In the genomic region with DNA sequence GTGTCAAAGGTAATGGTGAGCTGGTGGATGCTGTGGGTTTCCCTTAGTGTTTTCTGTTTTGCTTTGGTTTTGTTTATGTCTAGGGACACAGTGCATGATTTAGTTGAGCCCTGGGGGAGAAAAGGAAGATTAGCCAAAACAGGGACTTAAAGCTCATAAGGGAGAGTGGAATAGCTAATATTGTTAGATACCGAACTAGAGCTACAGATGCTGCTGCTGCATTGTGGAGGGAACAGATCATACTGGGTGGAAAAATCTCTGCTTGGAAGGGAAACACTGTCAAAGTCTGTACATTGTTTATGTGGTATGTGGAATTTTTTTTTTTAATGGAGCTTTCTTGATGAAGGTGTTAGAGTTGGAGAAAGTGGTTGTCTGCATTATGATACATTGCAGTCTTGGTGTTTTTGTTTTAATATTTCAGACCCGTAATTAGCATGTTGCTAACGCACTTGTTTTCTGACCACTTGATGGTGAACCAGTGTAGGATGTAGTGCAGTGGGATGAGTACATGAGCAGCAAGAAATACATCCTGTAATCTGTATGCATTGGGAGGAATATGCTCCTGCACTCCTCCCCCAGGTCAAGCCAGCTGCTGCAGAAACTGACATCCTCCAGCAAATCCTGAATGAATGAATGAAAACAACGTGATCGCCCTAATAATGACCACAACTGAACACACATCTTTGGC, we compare ENCODE assay signal across 8 cellular contexts. TPM values are rescaled to one million over a fixed set of nuclear protein-coding genes. Genes with fewer than 3 reads are reported as not detected.
A peak's percentile ranks its signal among the peaks of the same experiment; 100 is the strongest.
DNase-seq lines count a peak whose midpoint lies in the region; ATAC-seq and TF ChIP-seq lines count a peak whose summit lies in the region.

No MANE protein-coding gene starts in this region.

- H3K9me3 ChIP-seq in BLaER1 treated with 17β-estradiol and CSF1 and Interleukin-3, amounts not matched to agents 10 nM and 100 nM (replicated peaks in 1 of 11), result no peaks in the 10 kb centered on the region
- H3K9me3 ChIP-seq in HCT116 (ENCODE audit: control insufficient read depth in 1 of 2, insufficient read depth in 1 of 2, low read depth in 1 of 2, low read length in 2 of 2) (no peaks in the 10 kb centered on the region), SU-DHL-6 (ENCODE audit: insufficient read depth, low read length) (no peaks in the 10 kb centered on the region), upper lobe of right lung (no peaks in the 10 kb centered on the region)

- no peak for TF ChIP-seq RAD21 in HCT116 (IDR thresholded peaks at IDR 0.05; ENCODE audit: low read depth)

- H4K20me1 ChIP-seq in BLaER1 treated with 17β-estradiol and CSF1 and Interleukin-3, amounts not matched to agents 10 nM and 100 nM, result peaks cover 0 to 19% (median 0%) of the 10 kb centered on the region in 11 experiments; a peak in 4 of 22 replicates
- H4K20me1 ChIP-seq in HCT116 (ENCODE audit: insufficient read depth), result no peaks in the 10 kb centered on the region
- peaks cover 7% of the 10 kb centered on the region; the same call in 1 of the 2 replicates for H4K20me1 ChIP-seq in SU-DHL-6 (ENCODE audit: low read depth, low read length)

- peak overlapping the region; percentile 76 to 98 (median 92) for H3K4me3 ChIP-seq in BLaER1 treated with 17β-estradiol and CSF1 and Interleukin-3, amounts not matched to agents 10 nM and 100 nM
- H3K4me3 ChIP-seq in HCT116 (replicated peaks in 1 of 2; ENCODE audit: low read depth in 1 of 2, low read length in 2 of 2), result no peak overlapping the region
- peak overlapping the region; percentile 71 for H3K4me3 ChIP-seq in SU-DHL-6 (ENCODE audit: insufficient read depth, low read length, poor library complexity, severe bottlenecking)
- peak overlapping the region; percentile 97 for H3K4me3 ChIP-seq in upper lobe of right lung

- intact Hi-C loops in HCT116 (cut with micrococcal nuclease) (no loop called here), upper lobe of right lung (cut with DNase I) (no loop called here)

- peak overlapping the region; percentile 56 to 94 (median 89); a peak in 21 of 22 replicates for H3K9ac ChIP-seq in BLaER1 treated with 17β-estradiol and CSF1 and Interleukin-3, amounts not matched to agents 10 nM and 100 nM
- H3K9ac ChIP-seq in HCT116 (ENCODE audit: low read length) (no peak overlapping the region), SU-DHL-6 (ENCODE audit: low read length) (peak overlapping the region; percentile 54)

- no peak for ATAC-seq in HCT116
- no peak for ATAC-seq in upper lobe of right lung
- ATAC-seq in HG03520 (IDR thresholded peaks at IDR 0.05; ENCODE audit: unreplicated experiment), result no peak
- no peak for ATAC-seq in HG03571 (IDR thresholded peaks at IDR 0.05; ENCODE audit: unreplicated experiment)

- no peak for TF ChIP-seq POLR2A in HCT116 (IDR thresholded peaks at IDR 0.05; ENCODE audit: borderline replicate concordance, extremely low read depth, insufficient read depth, insufficient read length)

- H3K4me2 ChIP-seq in BLaER1 treated with 17β-estradiol and CSF1 and Interleukin-3, amounts not matched to agents 10 nM and 100 nM, result peak overlapping the region; percentile 75 to 93 (median 91)
- peak overlapping the region; percentile 88 for H3K4me2 ChIP-seq in HCT116 (ENCODE audit: low read length)
- H3K4me2 ChIP-seq in SU-DHL-6 (ENCODE audit: low read depth, low read length, poor library complexity, severe bottlenecking), result peak overlapping the region; percentile 86

- RAD21 ChIA-PET in HCT116 (lab: Charles Lee; ENCODE audit: low non-redundant PET in 1 of 2, low total read pairs in 2 of 2, uncharacterized antibody in 2 of 2, unreplicated experiment in 2 of 2), result no interaction called here

- no peaks in the 10 kb centered on the region for H3K27me3 ChIP-seq in BLaER1 treated with 17β-estradiol and CSF1 and Interleukin-3, amounts not matched to agents 10 nM and 100 nM
- H3K27me3 ChIP-seq in HCT116 (ENCODE audit: insufficient read depth, low read length) (no peaks in the 10 kb centered on the region), SU-DHL-6 (ENCODE audit: low read length) (no peaks in the 10 kb centered on the region), upper lobe of right lung (no peaks in the 10 kb centered on the region)

- no peak for DNase-seq in HCT116 (ENCODE audit: low read depth, low spot score)
- DNase-seq in iris pigment epithelial cell (ENCODE audit: low read depth), result peak; percentile 8
- no peak for DNase-seq in upper lobe of right lung
- no peak for DNase-seq in GM19238 (ENCODE audit: insufficient read length, low spot score)

- BruUV-seq in HCT116 (replicated peaks; lab: Mats Ljungman, UMichigan), result TSS peak; percentile 66

- H3K27ac ChIP-seq in BLaER1 treated with 17β-estradiol and CSF1 and Interleukin-3, amounts not matched to agents 10 nM and 100 nM, result peak overlapping the region in 7 of 11 experiments; percentile 8 to 55 (median 35); a peak in 7 of 22 replicates
- no peak overlapping the region for H3K27ac ChIP-seq in HCT116 (ENCODE audit: low read depth, low read length)
- H3K27ac ChIP-seq in SU-DHL-6 (ENCODE audit: low read depth, low read length), result no peak overlapping the region
- H3K27ac ChIP-seq in upper lobe of right lung, result no peak overlapping the region

- TF ChIP-seq CTCF in HCT116 (IDR thresholded peaks at IDR 0.05 in 2 of 3, conservative IDR thresholded peaks at IDR 0.05 in 1 of 3; ENCODE audit: borderline replicate concordance in 1 of 3, insufficient read depth in 1 of 3, low read depth in 2 of 3, low read length in 2 of 3) (no peak), SU-DHL-6 (IDR thresholded peaks at IDR 0.05; ENCODE audit: insufficient read depth, low read length, poor library complexity, severe bottlenecking) (no peak), upper lobe of right lung (IDR thresholded peaks at IDR 0.05) (no peak)

- H3K36me3 ChIP-seq in BLaER1 treated with 17β-estradiol and CSF1 and Interleukin-3, amounts not matched to agents 10 nM and 100 nM, result no peaks in the 10 kb centered on the region
- H3K36me3 ChIP-seq in HCT116 (ENCODE audit: control insufficient read depth in 1 of 2, insufficient read depth in 2 of 2, low read length in 2 of 2), result no peaks in the 10 kb centered on the region
- no peaks in the 10 kb centered on the region for H3K36me3 ChIP-seq in SU-DHL-6 (ENCODE audit: low read length)
- no peaks in the 10 kb centered on the region for H3K36me3 ChIP-seq in upper lobe of right lung

- peaks cover 26 to 42% (median 34%) of the 10 kb centered on the region in 10 experiments for H3K4me1 ChIP-seq in BLaER1 treated with 17β-estradiol and CSF1 and Interleukin-3, amounts not matched to agents 10 nM and 100 nM
- peaks cover 3 to 16% of the 10 kb centered on the region in 2 experiments; a peak in 3 of 4 replicates for H3K4me1 ChIP-seq in HCT116 (ENCODE audit: control insufficient read depth in 1 of 2, insufficient read depth in 2 of 2, low read length in 2 of 2)
- no peaks in the 10 kb centered on the region for H3K4me1 ChIP-seq in upper lobe of right lung

- H2AFZ ChIP-seq in HCT116 (ENCODE audit: low read depth, low read length, poor library complexity, severe bottlenecking) (no peak overlapping the region), SU-DHL-6 (ENCODE audit: low read depth, low read length, severe bottlenecking) (peak overlapping the region; percentile 76)

- POLR2A ChIA-PET in HCT116 (lab: Charles Lee), result no interaction called here

- CTCF ChIA-PET in HCT116 (lab: Charles Lee), result no interaction called here

- H3K79me2 ChIP-seq in HCT116 (ENCODE audit: insufficient read depth, low read length), result peaks cover 5% of the 10 kb centered on the region; the same call in 1 of the 2 replicates
- H3K79me2 ChIP-seq in SU-DHL-6 (ENCODE audit: insufficient read depth, low read length), result no peaks in the 10 kb centered on the region; the same call in 1 of the 2 replicates

- H3F3A ChIP-seq in SU-DHL-6 (ENCODE audit: insufficient read depth), result peaks cover 12% of the 10 kb centered on the region

- no peaks in the 10 kb centered on the region for H3K9me2 ChIP-seq in HCT116 (ENCODE audit: insufficient read depth)
- no peaks in the 10 kb centered on the region for H3K9me2 ChIP-seq in SU-DHL-6 (replicated peaks; ENCODE audit: insufficient read depth, low read length)

TF ChIP-seq in HCT116, 20 proteins besides CTCF, POLR2A, EP300 and RAD21:
- TF ChIP-seq SP1 (IDR thresholded peaks at IDR 0.05; ENCODE audit: low read depth) (no peak), TCF7L2 (IDR thresholded peaks at IDR 0.05; ENCODE audit: borderline replicate concordance, extremely low read depth, insufficient read depth, insufficient read length) (no peak), CBX3 (IDR thresholded peaks at IDR 0.05; ENCODE audit: low read depth) (no peak)
TF ChIP-seq in HCT116: peak in this region for 0.

RNA-seq across cellular contexts. Expression of a gene that starts 2.2 kb away (rescaled TPM):
- total RNA-seq in HCT116 (2021; ENCODE audit: unreplicated experiment), result 4.6 TPM
- 2.5 and 5.2 TPM in 2 replicates for polyA plus RNA-seq in HCT116 (2012)
- 45.1 TPM for total RNA-seq in upper lobe of right lung

Comparison
In these comparisons a context has a peak if more than half of its experiments do, and no peak if none do; other contexts are left out.
1. H3K27ac ChIP-seq: peak in BLaER1 treated with 17β-estradiol and CSF1 and Interleukin-3, amounts not matched to agents 10 nM and 100 nM (7 of 11); none in HCT116 (single experiment), SU-DHL-6 (single experiment) and upper lobe of right lung (single experiment).
2. H3K4me3 ChIP-seq: peak in BLaER1 treated with 17β-estradiol and CSF1 and Interleukin-3, amounts not matched to agents 10 nM and 100 nM (10 of 10), SU-DHL-6 (single experiment) and upper lobe of right lung (single experiment); none in HCT116 (0 of 2).
3. Peak in every context shown above with its lines, with median percentiles within 50 percentile points of each other: H3K4me2 ChIP-seq.